In genomic region chr3:38011111-38011510, GRCh38 we compare ENCODE assay signal across 20 cellular contexts. TPM values are rescaled to one million over a fixed set of nuclear protein-coding genes. Genes with fewer than 3 reads are reported as not detected.
DNase-seq lines count a peak whose midpoint lies in the region; ATAC-seq, FAIRE-seq and TF ChIP-seq lines count a peak whose summit lies in the region.
"Had no signal": no experiment of that assay in that cellular context is flagged by ENCODE, and none has a peak within 500 bp of the region (broad histone marks: within the 10 kb centered on the region; RNA-seq: fewer than 3 reads in every experiment).

No MANE protein-coding gene starts in this region.

- TF ChIP-seq CTCF in heart left ventricle (IDR thresholded peaks at IDR 0.05) (no peak), K562 (IDR thresholded peaks at IDR 0.05 in 2 of 3, conservative IDR thresholded peaks at IDR 0.05 in 1 of 3; ENCODE audit: insufficient read depth in 2 of 3, low read depth in 1 of 3, low read length in 3 of 3) (no peak), mucosa of descending colon (IDR thresholded peaks at IDR 0.05) (no peak)

- H3K9me1 ChIP-seq in K562 (ENCODE audit: control insufficient read depth, insufficient read depth, low read length), result peaks cover 16% of the 10 kb centered on the region

- 90 to 93% (median 91%) methylated on average over 15 to 21 of the region's 21 CpGs for WGBS in heart left ventricle, 4 donors
- WGBS in K562 (ENCODE audit: insufficient coverage, low coverage, missing lambda C conversion rate), result 88% methylated on average over 14 of the region's 21 CpGs
- 87 to 91% methylated on average over 21 of the region's 21 CpGs for WGBS in aorta, 2 donors

- H2AFZ ChIP-seq in K562 (ENCODE audit: low read depth, low read length), result no peak overlapping the region
- H2AFZ ChIP-seq: GM23248 had no signal

- intact Hi-C loops in heart left ventricle (cut with DNase I) (no loop called here), Right ventricle myocardium superior (cut with DNase I) (no loop called here), K562 (cut with micrococcal nuclease) (no loop called here), mucosa of descending colon (cut with DNase I, micrococcal nuclease) (no loop called here), aorta (cut with DNase I) (no loop called here)

- H3K27me3 ChIP-seq in heart left ventricle (no peaks in the 10 kb centered on the region), K562 (ENCODE audit: control insufficient read depth in 2 of 2, insufficient read depth in 2 of 2, low read length in 2 of 2) (no peaks in the 10 kb centered on the region), aorta (ENCODE audit: control insufficient read depth in 1 of 2, insufficient read depth in 2 of 2, low read length in 1 of 2) (no peaks in the 10 kb centered on the region)

- POLR2A ChIA-PET in K562 (lab: Yijun Ruan, JAX), result interaction anchor here (1.0 to 1.5 kb wide), 4 partner anchors 8 to 447 kb away, joined by 3 to 4 read pairs (median 4); no protein-coding TSS in a partner anchor

- no peak for TF ChIP-seq EP300 in K562 (IDR thresholded peaks at IDR 0.05; ENCODE audit: low read length)

- CTCF ChIA-PET in K562 (lab: Yijun Ruan, JAX; ENCODE audit: low intra/inter-chr PET ratio), result no interaction called here

- H3K27ac ChIP-seq in heart left ventricle, result no peak overlapping the region
- no peak overlapping the region; the same call in 2 of the 3 replicates for H3K27ac ChIP-seq in K562 (ENCODE audit: extremely low read depth, low read depth, low read length)
- H3K27ac ChIP-seq in aorta (ENCODE audit: low read depth in 1 of 2, low read length in 2 of 2), result no peak overlapping the region
- H3K27ac ChIP-seq: GM23248 had no signal

- peak in 3 of 5 donors; percentile 16 to 57 (median 24) for DNase-seq in heart left ventricle
- DNase-seq in Right ventricle myocardium superior, result no peak
- DNase-seq in K562 (ENCODE audit: extremely low read depth in 1 of 4, low spot score in 3 of 4), result peak in 1 of 4 experiments; percentile 15
- DNase-seq in mucosa of descending colon, result peak in 2 of 3 donors; percentile 31 to 53
- DNase-seq in aorta, result peak; percentile 32 to 67
- no peak for DNase-seq in NCI-H2171 treated with DMSO at 0.1 percent for 48 hours (lab: John Stamatoyannopoulos, UW)
- DNase-seq in AG08395 (ENCODE audit: low spot score), result no peak
- DNase-seq: Calu3, GF-D8, GM23248, KG1, NCI-H1105 treated with DMSO at 0.1 percent for 48 hours, NCI-H1694, NCI-H2081 treated with DMSO at 0.1 percent for 48 hours, NCI-H510A, NCI-H774, OCI-M1, SHP77 treated with DMSO at 0.1 percent for 48 hours had no signal

- TF ChIP-seq RAD21 in K562 (CRISPR knock-in tag; conservative IDR thresholded peaks at IDR 0.05 in 1 of 2, IDR thresholded peaks at IDR 0.05 in 1 of 2), result no peak

- ATAC-seq in heart left ventricle (no peak), Right ventricle myocardium superior (ENCODE audit: poor library complexity) (no peak), K562 (no peak), mucosa of descending colon (no peak), aorta (ENCODE audit: low FRiP score) (no peak)
- ATAC-seq: CD8-positive, alpha-beta T cell had no signal

- TF ChIP-seq POLR2A in heart left ventricle (IDR thresholded peaks at IDR 0.05) (no peak), K562 (conservative IDR thresholded peaks at IDR 0.05) (no peak)

- H3K79me2 ChIP-seq in K562 (ENCODE audit: control insufficient read depth, insufficient read depth, low read length), result peaks cover 26% of the 10 kb centered on the region

- H3K36me3 ChIP-seq in heart left ventricle (peaks cover 0 to 86% (median 59%) of the 10 kb centered on the region in 9 donors), K562 (ENCODE audit: control insufficient read depth, insufficient read depth, low read length) (peaks cover 96% of the 10 kb centered on the region), mucosa of descending colon (ENCODE audit: low read depth) (no peaks in the 10 kb centered on the region), aorta (ENCODE audit: control insufficient read depth in 1 of 2, insufficient read depth in 2 of 2, low read length in 1 of 2) (peaks cover 3 to 6% of the 10 kb centered on the region in 2 donors)

- H3K9me3 ChIP-seq in heart left ventricle (peaks cover 0 to 4% (median 0%) of the 10 kb centered on the region in 12 donors), K562 (replicated peaks; ENCODE audit: control insufficient read depth, insufficient read depth, low read depth, low read length) (no peaks in the 10 kb centered on the region), mucosa of descending colon (no peaks in the 10 kb centered on the region), aorta (ENCODE audit: control insufficient read depth, low read length) (no peaks in the 10 kb centered on the region)

- H3K4me1 ChIP-seq in heart left ventricle, result no peaks in the 10 kb centered on the region
- peaks cover 7 to 39% of the 10 kb centered on the region in 2 experiments; a peak in 4 of 5 replicates for H3K4me1 ChIP-seq in K562 (replicated peaks in 1 of 2; ENCODE audit: control insufficient read depth in 2 of 2, insufficient read depth in 2 of 2, low read length in 2 of 2)
- peaks cover 21% of the 10 kb centered on the region for H3K4me1 ChIP-seq in mucosa of descending colon (ENCODE audit: low read depth)
- H3K4me1 ChIP-seq in aorta (ENCODE audit: control insufficient read depth in 1 of 2, insufficient read depth in 2 of 2, low read length in 2 of 2), result no peaks in the 10 kb centered on the region

- H3K4me3 ChIP-seq in heart left ventricle, result no peak overlapping the region
- H3K4me3 ChIP-seq in K562, result no peak overlapping the region
- no peak overlapping the region for H3K4me3 ChIP-seq in mucosa of descending colon
- H3K4me3 ChIP-seq in aorta (ENCODE audit: low read length in 2 of 2), result no peak overlapping the region
- H3K4me3 ChIP-seq: GM23248 had no signal

- in situ Hi-C loops in K562 (cut with MboI), result no loop called here

- H3K9ac ChIP-seq in K562 (ENCODE audit: insufficient read depth in 1 of 2, low read depth in 2 of 2, low read length in 2 of 2), result peak overlapping the region in 1 of 2 experiments; percentile 76; a peak in 2 of 4 replicates
- H3K9ac ChIP-seq: GM23248 had no signal

- no peaks in the 10 kb centered on the region; the same call in none of the 2 replicates for H4K20me1 ChIP-seq in K562 (replicated peaks; ENCODE audit: control insufficient read depth, insufficient read depth, low read length)

- no peak overlapping the region for H3K4me2 ChIP-seq in K562 (ENCODE audit: insufficient read depth, low read length)

- no peak for FAIRE-seq in K562 (lab: Jason Lieb, UNC)
- FAIRE-seq: A204.1 had no signal

- BruUV-seq in K562 (replicated peaks; lab: Mats Ljungman, UMichigan), result no TSS peak

RNA-seq across cellular contexts. Expression of gene PLCD1, which starts 18.3 kb away (rescaled TPM):
- total RNA-seq in heart left ventricle (10 to 100 TPM in 7 of 9 donors, 1 to 10 TPM in 2; 8.1 to 14.9 (median 12.4) TPM), Right ventricle myocardium superior (8.5 TPM), K562 (2014; rRNA removed) (152 and 190 TPM in 2 replicates), K562 (2014; rRNA removed; fragmentation: Illumina TruSeq; extraction: Trizol) (60.7 and 88.3 TPM in 2 replicates), K562 (2015; rRNA removed; fragmentation: Illumina TruSeq; extraction: Trizol) (47.5 and 50.1 TPM in 2 replicates), K562 (2021) (149 and 161 TPM in 2 replicates), mucosa of descending colon (100 to 1,000 TPM in 1 of 3 donors, 10 to 100 TPM in 2; 38.2 to 113 (median 66.5) TPM), aorta (10 to 100 TPM; 37.1 to 53.8 TPM)
- polyA plus RNA-seq in heart left ventricle (10 to 100 TPM in 1 of 2 donors, 1 to 10 TPM in 1; 9.5 to 10.6 TPM), K562 (2011; rRNA removed) (209 and 284 TPM in 2 replicates), K562 (2014; fragmentation: Illumina TruSeq; extraction: Trizol) (135 and 145 TPM in 2 replicates), K562 (2014; fragmentation: Nextera tagmentation; extraction: Ambion mirVana) (10 to 100 TPM in 1 of 2 experiments, 1 to 10 TPM in 1; 5.4 to 11.0 TPM), K562 (2014; rRNA removed) (116 and 140 TPM in 2 replicates), aorta (10 to 100 TPM; 30.8 to 59.7 TPM)
- total RNA-seq in K562 (2011; cell fraction: chromatin; rRNA removed; ENCODE audit: low replicate concordance), result 283 and 655 TPM in 2 replicates
- 463 and 540 TPM in 2 replicates for total RNA-seq in K562 (2011; cell fraction: nucleolus; rRNA removed)
- total RNA-seq in K562 (2011; cell fraction: nucleoplasm; rRNA removed), result 244 and 351 TPM in 2 replicates
- 214 and 249 TPM in 2 replicates for polyA plus RNA-seq in K562 (2011; cell fraction: cytosol; rRNA removed)
- 1,089 and 1,150 TPM in 2 replicates for polyA plus RNA-seq in K562 (2011; cell fraction: nucleus; rRNA removed)
- polyA plus RNA-seq in K562 (2012), result 67.9 and 83.7 TPM in 2 replicates
- 191 and 192 TPM in 2 replicates for polyA minus RNA-seq in K562 (2011; rRNA and poly(A)+ RNA removed)
- polyA minus RNA-seq in K562 (2011; cell fraction: cytosol; rRNA and poly(A)+ RNA removed), result 144 and 183 TPM in 2 replicates
- polyA minus RNA-seq in K562 (2011; cell fraction: nucleus; rRNA and poly(A)+ RNA removed), result 158 and 240 TPM in 2 replicates

RNA-seq across cellular contexts. Expression of gene VILL, which starts 20.5 kb away (rescaled TPM):
- total RNA-seq in heart left ventricle (1 to 10 TPM; 1.1 to 6.3 (median 2.6) TPM), Right ventricle myocardium superior (4.0 TPM), K562 (2014; rRNA removed) (12.6 and 17.4 TPM in 2 replicates), K562 (2014; rRNA removed; fragmentation: Illumina TruSeq; extraction: Trizol) (3.3 and 4.3 TPM in 2 replicates), K562 (2015; rRNA removed; fragmentation: Illumina TruSeq; extraction: Trizol) (8.8 and 9.2 TPM in 2 replicates), K562 (2021) (12.4 and 13.4 TPM in 2 replicates), mucosa of descending colon (100 to 1,000 TPM in 2 of 3 donors, 10 to 100 TPM in 1; 69.7 to 197 (median 150) TPM), aorta (10 to 100 TPM in 1 of 2 donors, 1 to 10 TPM in 1; 3.9 to 10.9 TPM)
- polyA plus RNA-seq in heart left ventricle (1 to 10 TPM; 2.7 to 3.4 TPM), K562 (2011; rRNA removed) (7.7 and 10.6 TPM in 2 replicates), K562 (2014; fragmentation: Illumina TruSeq; extraction: Trizol) (8.7 and 9.8 TPM in 2 replicates), K562 (2014; fragmentation: Nextera tagmentation; extraction: Ambion mirVana) (under 1 TPM; 0.11 to 0.49 TPM), K562 (2014; rRNA removed) (16.0 and 18.1 TPM in 2 replicates), aorta (10 to 100 TPM; 15.4 to 37.1 TPM)
- total RNA-seq in K562 (2011; cell fraction: chromatin; rRNA removed; ENCODE audit: low replicate concordance), result 21.1 and 67.2 TPM in 2 replicates
- total RNA-seq in K562 (2011; cell fraction: nucleolus; rRNA removed), result 38.7 and 48.8 TPM in 2 replicates
- total RNA-seq in K562 (2011; cell fraction: nucleoplasm; rRNA removed), result 25.6 and 29.8 TPM in 2 replicates
- polyA plus RNA-seq in K562 (2011; cell fraction: cytosol; rRNA removed), result 9.8 and 17.0 TPM in 2 replicates
- 51.3 and 85.1 TPM in 2 replicates for polyA plus RNA-seq in K562 (2011; cell fraction: nucleus; rRNA removed)
- polyA plus RNA-seq in K562 (2012), result 10.0 and 15.4 TPM in 2 replicates
- 10.8 and 11.9 TPM in 2 replicates for polyA minus RNA-seq in K562 (2011; rRNA and poly(A)+ RNA removed)
- polyA minus RNA-seq in K562 (2011; cell fraction: cytosol; rRNA and poly(A)+ RNA removed), result 2.6 and 4.9 TPM in 2 replicates
- polyA minus RNA-seq in K562 (2011; cell fraction: nucleus; rRNA and poly(A)+ RNA removed), result 32.0 and 33.5 TPM in 2 replicates

RNA-seq across cellular contexts. Expression of gene DLEC1, which starts 27.9 kb away (rescaled TPM):
- total RNA-seq in heart left ventricle (1 to 10 TPM in 1 of 9 donors, under 1 TPM in 7, not detected in 1; 0.07 to 1.3 (median 0.16) TPM), Right ventricle myocardium superior (0.16 TPM), K562 (2014; rRNA removed) (not detected in 2 replicates), K562 (2014; rRNA removed; fragmentation: Illumina TruSeq; extraction: Trizol) (not detected in 2 replicates), K562 (2015; rRNA removed; fragmentation: Illumina TruSeq; extraction: Trizol) (not detected in 2 replicates), K562 (2021) (0.02 TPM in 1 of 2 replicates, not detected in the other), mucosa of descending colon (1 to 10 TPM in 2 of 3 donors, under 1 TPM in 1; 0.73 to 1.7 (median 1.5) TPM), aorta (under 1 TPM; 0.26 to 0.69 TPM)
- polyA plus RNA-seq in heart left ventricle (under 1 TPM; 0.06 to 0.61 TPM), K562 (2011; rRNA removed) (not detected in 2 replicates), K562 (2014; fragmentation: Illumina TruSeq; extraction: Trizol) (not detected in 2 replicates), K562 (2014; fragmentation: Nextera tagmentation; extraction: Ambion mirVana) (under 1 TPM; 0.07 to 0.08 TPM), K562 (2014; rRNA removed) (not detected in 2 replicates), aorta (under 1 TPM; 0.25 to 0.59 TPM)
- 0.12 TPM in 1 of 2 replicates, not detected in the other for total RNA-seq in K562 (2011; cell fraction: chromatin; rRNA removed; ENCODE audit: low replicate concordance)
- total RNA-seq in K562 (2011; cell fraction: nucleolus; rRNA removed), result not detected in 2 replicates
- total RNA-seq in K562 (2011; cell fraction: nucleoplasm; rRNA removed), result not detected in 2 replicates
- polyA plus RNA-seq in K562 (2011; cell fraction: cytosol; rRNA removed), result 0.01 TPM in 1 of 2 replicates, not detected in the other
- polyA plus RNA-seq in K562 (2011; cell fraction: nucleus; rRNA removed), result 0.06 and 0.18 TPM in 2 replicates
- 0.10 and 0.18 TPM in 2 replicates for polyA plus RNA-seq in K562 (2012)
- polyA minus RNA-seq in K562 (2011; rRNA and poly(A)+ RNA removed), result not detected in 2 replicates
- not detected in 2 replicates for polyA minus RNA-seq in K562 (2011; cell fraction: cytosol; rRNA and poly(A)+ RNA removed)
- not detected in 2 replicates for polyA minus RNA-seq in K562 (2011; cell fraction: nucleus; rRNA and poly(A)+ RNA removed)
- total RNA-seq: GM23248 had no signal

Comparison
In these comparisons a context has a peak if more than half of its experiments do, and no peak if none do; other contexts are left out.
1. DNase-seq: peak in heart left ventricle (3 of 5), mucosa of descending colon (2 of 3) and aorta (2 of 2); none in Right ventricle myocardium superior (single experiment), NCI-H2171 treated with DMSO at 0.1 percent for 48 hours (single experiment) and AG08395 (single experiment).